In genomic region chr17:38550661-38551060, GRCh38 we compare ENCODE assay signal across 11 cellular contexts. TPM values are rescaled to one million over a fixed set of nuclear protein-coding genes. Genes with fewer than 3 reads are reported as not detected.
DNase-seq lines count a peak whose midpoint lies in the region; ATAC-seq and TF ChIP-seq lines count a peak whose summit lies in the region.
"Had no signal": no experiment of that assay in that cellular context is flagged by ENCODE, and none has a peak within 500 bp of the region (broad histone marks: within the 10 kb centered on the region; RNA-seq: fewer than 3 reads in every experiment).

No MANE protein-coding gene starts in this region.

- H3K36me3 ChIP-seq in body of pancreas (replicated peaks in 1 of 2; ENCODE audit: insufficient read depth in 1 of 2, low read depth in 2 of 2) = no peaks in the 10 kb centered on the region
- H3K36me3 ChIP-seq: ascending aorta had no signal

- ATAC-seq in body of pancreas = peak; percentile 36
- ATAC-seq in left cardiac atrium = peak; percentile 82 to 87
- no peak for ATAC-seq in GM21619 (IDR thresholded peaks at IDR 0.05; ENCODE audit: unreplicated experiment)
- no peak for ATAC-seq in GM19328 (IDR thresholded peaks at IDR 0.05; ENCODE audit: unreplicated experiment)
- no peak for ATAC-seq in GM18520 (IDR thresholded peaks at IDR 0.05; ENCODE audit: unreplicated experiment)
- ATAC-seq: GM12878 had no signal

- H3K27me3 ChIP-seq in body of pancreas = no peaks in the 10 kb centered on the region
- H3K27me3 ChIP-seq: ascending aorta had no signal

- no peaks in the 10 kb centered on the region for H3K9me3 ChIP-seq in body of pancreas
- H3K9me3 ChIP-seq: ascending aorta had no signal

- intact Hi-C loops in body of pancreas (cut with DNase I) (no loop called here), left cardiac atrium (cut with DNase I) (loop anchor here in 1 of 2 donors (10.0 kb wide), 1 partner anchor 114 kb away; no protein-coding TSS in a partner anchor)

- no peaks in the 10 kb centered on the region for H3K4me1 ChIP-seq in body of pancreas
- H3K4me1 ChIP-seq: ascending aorta had no signal

- WGBS in body of pancreas, 2 donors = 35 to 80% methylated on average over 1 to 8 of the region's 8 CpGs

- no peak overlapping the region for H3K4me3 ChIP-seq in body of pancreas
- H3K4me3 ChIP-seq: ascending aorta, GM12878 had no signal

- no peak overlapping the region for H3K27ac ChIP-seq in body of pancreas
- H3K27ac ChIP-seq: ascending aorta had no signal

- DNase-seq in H4 (ENCODE audit: low spot score) = peak; percentile 77
- peak; percentile 36 to 80 (median 44) for DNase-seq in body of pancreas
- peak; percentile 54 for DNase-seq in left cardiac atrium
- DNase-seq in stromal cell of bone marrow (ENCODE audit: low read depth) = peak; percentile 80
- no peak for DNase-seq in NCI-H1105 (lab: John Stamatoyannopoulos, UW)
- DNase-seq: NCI-H1694 treated with DMSO at 0.1 percent for 48 hours had no signal

- TF ChIP-seq POLR2A in body of pancreas (IDR thresholded peaks at IDR 0.05) = no peak

- TF ChIP-seq CTCF in body of pancreas (IDR thresholded peaks at IDR 0.05) = no peak

RNA-seq across cellular contexts. Expression of gene SRCIN1, which starts 55.1 kb away (rescaled TPM):
- 0.12 TPM in 1 of 2 replicates, not detected in the other for total RNA-seq in H4 (2014; rRNA removed; shearing (Covaris generic))
- total RNA-seq in body of pancreas (10 to 100 TPM; 11.2 to 19.8 TPM), left cardiac atrium (1 to 10 TPM; 1.4 to 3.0 TPM)
- total RNA-seq: ascending aorta had no signal

Comparison
In these comparisons a context has a peak if more than half of its experiments do, and no peak if none do; other contexts are left out.
1. ATAC-seq: peak in body of pancreas (single experiment) and left cardiac atrium (2 of 2); none in GM21619 (single experiment), GM19328 (single experiment) and GM18520 (single experiment).